ENCODE assay signal across 12 cellular contexts in the genomic region with DNA sequence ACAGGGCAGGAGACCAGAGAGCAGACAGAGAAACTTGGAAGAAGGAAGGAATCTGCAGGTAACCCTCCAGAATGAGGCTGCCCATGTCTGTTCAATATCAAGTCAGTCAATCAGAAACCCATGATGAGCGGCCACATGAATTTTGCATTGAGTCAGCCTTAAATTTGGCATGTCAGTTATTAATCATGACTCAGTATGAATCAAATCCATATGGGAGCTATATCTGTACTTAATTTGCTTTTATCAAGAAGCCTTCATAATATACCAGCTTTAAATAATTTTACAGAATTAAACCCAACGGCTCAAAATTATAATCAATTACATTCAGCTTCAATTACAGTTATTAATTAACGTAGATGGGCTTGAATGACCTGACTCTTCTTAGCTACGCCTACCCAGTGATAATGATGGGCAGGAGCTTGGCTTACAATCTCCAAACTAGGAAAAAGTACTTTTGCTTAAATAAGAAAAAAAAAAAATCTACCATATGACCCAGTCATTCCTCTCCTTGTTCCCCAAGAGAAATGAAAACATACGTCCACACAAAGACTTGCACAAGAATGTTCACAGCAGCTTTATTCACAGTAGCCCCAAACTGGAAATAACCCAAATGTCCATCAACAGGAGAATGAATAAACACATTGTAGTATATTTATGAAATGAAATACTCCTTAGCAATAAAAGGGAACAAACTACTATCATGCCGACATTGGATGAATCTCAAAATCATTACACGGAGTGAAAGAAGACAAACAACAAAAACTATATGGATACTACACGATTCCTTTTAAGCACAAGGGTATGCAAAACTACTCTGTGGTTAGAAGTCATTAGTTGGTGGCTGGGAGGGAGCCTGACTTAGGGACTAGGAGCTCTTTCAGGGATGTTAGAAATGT. TPM values are rescaled to one million over a fixed set of nuclear protein-coding genes. Genes with fewer than 3 reads are reported as not detected.
DNase-seq lines count a peak whose midpoint lies in the region; ATAC-seq and TF ChIP-seq lines count a peak whose summit lies in the region.
"Had no signal": no experiment of that assay in that cellular context is flagged by ENCODE, and none has a peak within 500 bp of the region (broad histone marks: within the 10 kb centered on the region; RNA-seq: fewer than 3 reads in every experiment).

No MANE protein-coding gene starts in this region.

- H2AK9ac ChIP-seq in IMR-90 (replicated peaks; ENCODE audit: low read depth, low read length, poor library complexity): no peak overlapping the region

- H3K14ac ChIP-seq in IMR-90 (replicated peaks; ENCODE audit: low read depth, low read length): peak overlapping the region; percentile 10; the same call in 1 of the 2 replicates

- H3K4me3 Mint-ChIP-seq in glutamatergic neuron (ENCODE audit: unreplicated experiment): no peak overlapping the region

- CTCF ChIA-PET in IMR-90 (lab: Yijun Ruan, JAX): interaction anchor here (1.1 kb wide), 1 partner anchor 58 kb away, joined by 3 read pairs; no protein-coding TSS in a partner anchor

- peak overlapping the region; percentile 18; the same call in 1 of the 3 replicates for H2BK15ac ChIP-seq in IMR-90 (ENCODE audit: low read depth, low read length)

- H3K27me3 Mint-ChIP-seq in glutamatergic neuron (ENCODE audit: unreplicated experiment): peaks cover 2% of the 10 kb centered on the region

- H3K27ac ChIP-seq in IMR-90 (ENCODE audit: insufficient read depth, low read length) (peak overlapping the region; percentile 43; the same call in 1 of the 2 replicates), brain microvascular endothelial cell (peak overlapping the region; percentile 67), left ventricle myocardium inferior (replicated peaks) (peak overlapping the region; percentile 50)

- in situ Hi-C loops in IMR-90 (cut with MboI; ENCODE audit: low sequenced_read_pairs): no loop called here
- in situ Hi-C loops in brain microvascular endothelial cell (cut with HindIII; ENCODE audit: low pct_ligation_motif_present, low sequenced_read_pairs): no loop called here

- H3K36me3 ChIP-seq in IMR-90 (ENCODE audit: control insufficient read depth, insufficient read depth, low read length) (no peaks in the 10 kb centered on the region; the same call in 1 of the 2 replicates), brain microvascular endothelial cell (replicated peaks) (no peaks in the 10 kb centered on the region), left ventricle myocardium inferior (no peaks in the 10 kb centered on the region)

- dilution Hi-C loops in IMR-90 (cut with HindIII; ENCODE audit: low sequenced_read_pairs, unreplicated experiment): no loop called here

- POLR2A ChIA-PET in IMR-90 (lab: Charles Lee; ENCODE audit: unreplicated experiment): no interaction called here

- peak overlapping the region; percentile 56; the same call in 1 of the 2 replicates for H3K23ac ChIP-seq in IMR-90 (ENCODE audit: low read depth, low read length)

- peak overlapping the region; percentile 12 for H2BK5ac ChIP-seq in IMR-90 (ENCODE audit: low read depth, low read length, poor library complexity, severe bottlenecking)

- TF ChIP-seq POLR2A in IMR-90 (IDR thresholded peaks at IDR 0.05; ENCODE audit: low read depth, low read length): no peak

- no TSS peak for BruUV-seq in IMR-90 (replicated peaks; lab: Mats Ljungman, UMichigan)

- H3K4me3 ChIP-seq in IMR-90 (ENCODE audit: insufficient read depth, low read depth, low read length) (no peak overlapping the region), brain microvascular endothelial cell (ENCODE audit: low read depth, low read length) (no peak overlapping the region), left ventricle myocardium inferior (no peak overlapping the region)
- H3K4me3 ChIP-seq: tibial nerve had no signal

- WGBS in IMR-90 (ENCODE audit: extremely low coverage in 2 of 2, insufficient read length in 1 of 2), 2 experiments: 20% methylated on average over 1 of the region's 8 CpGs; no CpG with 5 or more reads in 1 of the 2 experiments

- peaks cover 6% of the 10 kb centered on the region for H3K9me1 ChIP-seq in IMR-90 (ENCODE audit: insufficient read depth, low read length)

- H2AK5ac ChIP-seq in IMR-90 (ENCODE audit: low read depth, low read length): no peak overlapping the region

- H3K18ac ChIP-seq in IMR-90 (ENCODE audit: low read depth, low read length): peak overlapping the region; percentile 92

- H3K9me3 ChIP-seq in IMR-90 (ENCODE audit: control insufficient read depth, insufficient read depth, low read length) (peaks cover 3% of the 10 kb centered on the region; the same call in 1 of the 2 replicates), left ventricle myocardium inferior (replicated peaks) (peaks cover 22% of the 10 kb centered on the region)

- peaks cover 3% of the 10 kb centered on the region for H3K9me3 Mint-ChIP-seq in glutamatergic neuron (ENCODE audit: unreplicated experiment)

- peak overlapping the region; percentile 35 for H3K4me2 ChIP-seq in IMR-90 (ENCODE audit: low read depth, low read length)

- peak overlapping the region; percentile 71 for H4K5ac ChIP-seq in IMR-90 (ENCODE audit: low read depth, low read length)

- H3K27me3 ChIP-seq in IMR-90 (ENCODE audit: control insufficient read depth, insufficient read depth, low read length) (no peaks in the 10 kb centered on the region), brain microvascular endothelial cell (replicated peaks) (no peaks in the 10 kb centered on the region), left ventricle myocardium inferior (ENCODE audit: low read depth) (no peaks in the 10 kb centered on the region)
- H3K27me3 ChIP-seq: tibial nerve had no signal

- H3K79me1 ChIP-seq in IMR-90 (ENCODE audit: low read depth in 1 of 2, low read length in 2 of 2): peaks cover 0 to 4% of the 10 kb centered on the region in 2 experiments; a peak in 2 of 4 replicates

- peaks cover 8% of the 10 kb centered on the region for H3K4me1 Mint-ChIP-seq in glutamatergic neuron (ENCODE audit: low read depth, unreplicated experiment)

- 0 out of 2 replicates have a peak, but pooled peaks cover 4% of the 10 kb centered on the region for H4K20me1 ChIP-seq in IMR-90 (ENCODE audit: insufficient read depth, low read length)

- TF ChIP-seq CTCF in IMR-90 (conservative IDR thresholded peaks at IDR 0.05; ENCODE audit: low read depth, low read length) (no peak), brain microvascular endothelial cell (IDR thresholded peaks at IDR 0.05; ENCODE audit: low read depth, low read length, missing control alignments) (no peak), left ventricle myocardium inferior (IDR thresholded peaks at IDR 0.05; ENCODE audit: borderline replicate concordance) (no peak), glutamatergic neuron (IDR thresholded peaks at IDR 0.05; ENCODE audit: partially characterized antibody, unreplicated experiment) (no peak)

- peak overlapping the region; percentile 74; the same call in 1 of the 2 replicates for H2BK120ac ChIP-seq in IMR-90 (ENCODE audit: low read depth, low read length)

- H2BK20ac ChIP-seq in IMR-90 (ENCODE audit: low read depth, low read length): peak overlapping the region; percentile 46; the same call in 1 of the 2 replicates

- no peak overlapping the region for H3K27ac Mint-ChIP-seq in glutamatergic neuron (ENCODE audit: unreplicated experiment)

- no peak overlapping the region for H2AFZ ChIP-seq in IMR-90 (replicated peaks; ENCODE audit: low read length, poor library complexity)

- H3K36me3 Mint-ChIP-seq in glutamatergic neuron (ENCODE audit: unreplicated experiment): peaks cover 7% of the 10 kb centered on the region

- H3K56ac ChIP-seq in IMR-90 (ENCODE audit: extremely low read depth, insufficient read depth, low read length): no peak overlapping the region

- H3K9ac ChIP-seq in IMR-90 (ENCODE audit: low read depth, low read length): no peak overlapping the region

- H4K91ac ChIP-seq in IMR-90 (ENCODE audit: insufficient read depth, low read depth, low read length): peak overlapping the region; percentile 14; the same call in 1 of the 2 replicates

- no peak overlapping the region for H4K8ac ChIP-seq in IMR-90 (ENCODE audit: low read depth in 2 of 2, low read length in 2 of 2)

- H3K4ac ChIP-seq in IMR-90 (ENCODE audit: low read depth, low read length): peak overlapping the region; percentile 30

- intact Hi-C loops in IMR-90 (cut with micrococcal nuclease): no loop called here
- intact Hi-C loops in left ventricle myocardium inferior (cut with micrococcal nuclease): no loop called here

- DNase-seq in IMR-90 (peak; percentile 87), brain microvascular endothelial cell (peak; percentile 68), left ventricle myocardium inferior (no peak), superior temporal gyrus (ENCODE audit: extremely low spot score) (peak; percentile 61), glutamatergic neuron (no peak), DMS114 treated with DMSO at 0.1 percent for 48 hours (lab: John Stamatoyannopoulos, UW; ENCODE audit: unreplicated experiment) (no peak)
- DNase-seq: H7, NCI-H1092 treated with DMSO at 0.1 percent for 48 hours, retina had no signal

- peak; percentile 85 for ATAC-seq in IMR-90 (ENCODE audit: low read depth)
- ATAC-seq in GM19324 (IDR thresholded peaks at IDR 0.05; ENCODE audit: low FRiP score, unreplicated experiment): no peak
- no peak for ATAC-seq in GM21528 (IDR thresholded peaks at IDR 0.05; ENCODE audit: low FRiP score, unreplicated experiment)

- no peak for TF ChIP-seq RAD21 in IMR-90 (IDR thresholded peaks at IDR 0.05; ENCODE audit: low read length)

- peaks cover 11% of the 10 kb centered on the region for H3K4me1 ChIP-seq in IMR-90 (ENCODE audit: control insufficient read depth, insufficient read depth, low read length)
- peaks cover 13% of the 10 kb centered on the region for H3K4me1 ChIP-seq in left ventricle myocardium inferior

TF ChIP-seq in IMR-90, 13 proteins besides CTCF, POLR2A, EP300 and RAD21:
- TF ChIP-seq NFE2L2 (IDR thresholded peaks at IDR 0.05; ENCODE audit: low read depth, low read length) (no peak; the same call in 1 of the 2 replicates), CEBPB (IDR thresholded peaks at IDR 0.05; ENCODE audit: low read depth, low read length) (peak; percentile 74)
TF ChIP-seq in IMR-90: peak in this region for 1.

RNA-seq across cellular contexts. Expression of a gene that starts 48.6 kb away (rescaled TPM):
- 12.5 and 14.3 TPM in 2 replicates for total RNA-seq in IMR-90 (2012; rRNA removed)
- polyA plus RNA-seq in IMR-90 (2012; rRNA removed): 8.6 and 8.8 TPM in 2 replicates
- polyA plus RNA-seq in IMR-90 (2012; cell fraction: cytosol; rRNA removed): 13.9 and 17.7 TPM in 2 replicates
- 5.1 and 6.1 TPM in 2 replicates for polyA plus RNA-seq in IMR-90 (2012; cell fraction: nucleus; rRNA removed; ENCODE audit: low replicate concordance)
- 6.4 TPM for total RNA-seq in left ventricle myocardium inferior
- total RNA-seq in glutamatergic neuron (ENCODE audit: unreplicated experiment): 16.3 TPM

Comparison
In these comparisons a context has a peak if more than half of its experiments do, and no peak if none do; other contexts are left out.
1. DNase-seq: peak in IMR-90 (single experiment), brain microvascular endothelial cell (single experiment) and superior temporal gyrus (single experiment); none in left ventricle myocardium inferior (single experiment), glutamatergic neuron (single experiment) and DMS114 treated with DMSO at 0.1 percent for 48 hours (single experiment).
2. Peak in every context shown above with its lines, with median percentiles within 50 percentile points of each other: H3K27ac ChIP-seq.